In the genomic region with DNA sequence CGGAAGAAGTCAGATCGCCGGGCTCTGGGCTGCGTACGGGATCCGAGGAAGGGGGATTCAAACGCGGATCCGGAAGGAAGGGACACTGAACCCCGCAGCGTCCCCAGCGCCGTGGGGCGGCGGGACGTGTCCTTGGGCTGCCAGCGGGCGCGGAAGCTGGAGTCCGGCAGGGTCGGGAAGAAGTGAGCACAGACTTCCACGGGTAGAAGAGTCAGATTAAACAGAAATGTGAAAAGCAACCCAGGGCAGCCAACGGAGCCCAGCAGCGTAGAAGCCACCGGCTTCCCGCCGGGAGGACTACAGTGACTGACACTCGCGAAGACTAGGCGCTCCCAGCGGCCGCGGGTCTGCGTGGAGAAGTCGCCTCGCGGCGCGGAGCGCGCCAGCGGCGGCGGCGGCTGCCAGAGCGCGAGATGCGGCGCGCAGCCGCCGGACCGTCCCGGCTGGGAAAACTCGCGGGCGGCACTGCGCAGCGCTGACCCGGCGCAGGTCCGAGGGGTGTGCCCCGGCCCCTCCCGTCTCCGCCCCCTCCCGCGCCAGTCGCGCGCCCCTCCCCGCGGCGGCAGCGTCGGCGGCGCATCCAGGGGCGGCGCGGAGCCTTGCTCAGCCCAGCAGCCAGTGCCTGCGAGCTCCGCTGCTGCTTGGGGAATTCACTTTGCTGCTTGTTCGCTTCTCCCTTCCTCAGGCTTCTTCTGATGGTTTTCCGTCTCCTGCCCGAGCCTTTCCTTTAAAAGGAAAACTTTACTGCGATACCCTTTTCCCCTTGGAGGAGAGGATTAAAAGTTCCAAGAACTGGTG, we compare ENCODE assay signal across 8 cellular contexts. TPM values are rescaled to one million over a fixed set of nuclear protein-coding genes. Genes with fewer than 3 reads are reported as not detected.
DNase-seq lines count a peak whose midpoint lies in the region; ATAC-seq, FAIRE-seq and TF ChIP-seq lines count a peak whose summit lies in the region.

A gene (plus strand): TSS at position 618 of the 798 bp plus-strand sequence. CDS start 239 bp downstream, outside the sequence.

- H3K4me2 ChIP-seq in GM23338 = peak within 1 kb of the TSS; percentile 91

- no peak for TF ChIP-seq POLR2A in GM12891 (IDR thresholded peaks at IDR 0.05; ENCODE audit: low read depth, low read length)

- peaks cover 5% of the 10 kb centered on the region; the same call in 1 of the 2 replicates for H3F3A ChIP-seq in GM23338 (replicated peaks; ENCODE audit: low read depth)

- CTCF ChIA-PET in activated CD8-positive, alpha-beta T cell treated with anti-CD3 and anti-CD28 coated beads, Interleukin-2, amount 10 ng/mL, durations not matched to agents 7 days and 5 days (lab: Charles Lee) = interaction anchor here (0.9 to 2.5 kb wide), 3 partner anchors 658 to 672 kb away, joined by 3 to 11 read pairs (median 11); no protein-coding TSS in a partner anchor

- H3K27me3 ChIP-seq in GM23338 (ENCODE audit: insufficient read depth) = peaks cover 100% of the 10 kb centered on the region

- no peaks in the 10 kb centered on the region for H3K79me2 ChIP-seq in GM23338 (replicated peaks; ENCODE audit: insufficient read depth)

- H3K4me3 Mint-ChIP-seq in GM23338 = peak within 1 kb of the TSS; percentile 75
- peak within 1 kb of the TSS; percentile 64 for H3K4me3 Mint-ChIP-seq in activated CD8-positive, alpha-beta T cell treated with anti-CD3 and anti-CD28 coated beads, Interleukin-2, amount 10 ng/mL, durations not matched to agents 7 days and 5 days
- peak within 1 kb of the TSS; percentile 93 to 96 (median 95) for H3K4me3 Mint-ChIP-seq in nephron

- peaks cover 22% of the 10 kb centered on the region for H3K4me1 Mint-ChIP-seq in GM23338
- H3K4me1 Mint-ChIP-seq in activated CD8-positive, alpha-beta T cell treated with anti-CD3 and anti-CD28 coated beads, Interleukin-2, amount 10 ng/mL, durations not matched to agents 7 days and 5 days (ENCODE audit: low read depth) = peaks cover 11% of the 10 kb centered on the region
- H3K4me1 Mint-ChIP-seq in nephron = peaks cover 22% of the 10 kb centered on the region

- H3K27ac Mint-ChIP-seq in GM23338 (no peak within 1 kb of the TSS), nephron (peak within 1 kb of the TSS; percentile 28 to 54 (median 33))
- H3K27ac Mint-ChIP-seq in activated CD8-positive, alpha-beta T cell treated with anti-CD3 and anti-CD28 coated beads, Interleukin-2, amount 10 ng/mL, durations not matched to agents 7 days and 5 days = no peak within 1 kb of the TSS

- H3K4me1 ChIP-seq in GM23338 (ENCODE audit: insufficient read depth) = peaks cover 17% of the 10 kb centered on the region; the same call in 1 of the 2 replicates

- TF ChIP-seq CTCF in GM23338 (conservative IDR thresholded peaks at IDR 0.05; ENCODE audit: low read depth in 2 of 2) (no peak), fibroblast of villous mesenchyme (IDR thresholded peaks at IDR 0.05; ENCODE audit: insufficient read depth, low read depth, low read length) (no peak), nephron (IDR thresholded peaks at IDR 0.05; ENCODE audit: unreplicated experiment in 3 of 3) (peak in 1 of 3 experiments; percentile 14)

- no peak within 1 kb of the TSS for H3K27ac ChIP-seq in GM23338 (ENCODE audit: low read depth)

- peak; percentile 57 for FAIRE-seq in GM12891 (lab: Jason Lieb, UNC)

- POLR2A ChIA-PET in activated CD8-positive, alpha-beta T cell treated with anti-CD3 and anti-CD28 coated beads, Interleukin-2, amount 10 ng/mL, durations not matched to agents 7 days and 5 days (lab: Charles Lee) = no interaction called here

- no peaks in the 10 kb centered on the region for H3K36me3 ChIP-seq in GM23338 (ENCODE audit: insufficient read depth)

- H4K20me1 ChIP-seq in GM23338 (replicated peaks; ENCODE audit: insufficient read depth) = peaks cover 19% of the 10 kb centered on the region

- peak within 1 kb of the TSS; percentile 91 for H2AFZ ChIP-seq in GM23338

- DNase-seq in GM12891 (ENCODE audit: insufficient read length, low spot score) (peak; percentile 30), GM23338 (ENCODE audit: low spot score) (peak; percentile 70), M059J (ENCODE audit: low read depth) (peak; percentile 66), fibroblast of villous mesenchyme (ENCODE audit: low read depth) (peak; percentile 57), NCI-H128 (lab: John Stamatoyannopoulos, UW; ENCODE audit: unreplicated experiment) (no peak), superior temporal gyrus (ENCODE audit: extremely low spot score) (no peak)
- DNase-seq in activated CD8-positive, alpha-beta T cell treated with anti-CD3 and anti-CD28 coated beads, Interleukin-2, amount 10 ng/mL, durations not matched to agents 7 days and 5 days = no peak

- H3K4me3 ChIP-seq in GM23338 = peak within 1 kb of the TSS; percentile 62
- H3K4me3 ChIP-seq in fibroblast of villous mesenchyme (ENCODE audit: low read depth, low read length) = peak within 1 kb of the TSS; percentile 67

- H3K36me3 Mint-ChIP-seq in GM23338 (ENCODE audit: low read depth) = no peaks in the 10 kb centered on the region
- H3K36me3 Mint-ChIP-seq in activated CD8-positive, alpha-beta T cell treated with anti-CD3 and anti-CD28 coated beads, Interleukin-2, amount 10 ng/mL, durations not matched to agents 7 days and 5 days (ENCODE audit: low read depth) = no peaks in the 10 kb centered on the region
- H3K36me3 Mint-ChIP-seq in nephron (ENCODE audit: low read depth) = no peaks in the 10 kb centered on the region

- H3K9me3 Mint-ChIP-seq in GM23338 (no peaks in the 10 kb centered on the region), nephron (no peaks in the 10 kb centered on the region)
- no peaks in the 10 kb centered on the region for H3K9me3 Mint-ChIP-seq in activated CD8-positive, alpha-beta T cell treated with anti-CD3 and anti-CD28 coated beads, Interleukin-2, amount 10 ng/mL, durations not matched to agents 7 days and 5 days (ENCODE audit: insufficient read depth)

- H3K9me2 ChIP-seq in GM23338 (ENCODE audit: insufficient read depth) = no peaks in the 10 kb centered on the region

- peak; percentile 71 for ATAC-seq in GM23338
- ATAC-seq in activated CD8-positive, alpha-beta T cell treated with anti-CD3 and anti-CD28 coated beads, Interleukin-2, amount 10 ng/mL, durations not matched to agents 7 days and 5 days = peak; percentile 59

- H3K27me3 Mint-ChIP-seq in GM23338 (ENCODE audit: insufficient read depth, low read depth, poor library complexity) (peaks cover 80% of the 10 kb centered on the region), nephron (ENCODE audit: low read depth) (peaks cover 35% of the 10 kb centered on the region)
- H3K27me3 Mint-ChIP-seq in activated CD8-positive, alpha-beta T cell treated with anti-CD3 and anti-CD28 coated beads, Interleukin-2, amount 10 ng/mL, durations not matched to agents 7 days and 5 days (ENCODE audit: low read depth) = peaks cover 52% of the 10 kb centered on the region

TF ChIP-seq in GM12891, 5 proteins besides CTCF, POLR2A, EP300 and RAD21:
- TF ChIP-seq PAX5 (IDR thresholded peaks at IDR 0.05; ENCODE audit: insufficient read depth, low read length, severe bottlenecking) = no peak
- no peak for TF ChIP-seq SPI1 (IDR thresholded peaks at IDR 0.05; ENCODE audit: low read depth, low read length)
- no peak for TF ChIP-seq POU2F2 (IDR thresholded peaks at IDR 0.05; ENCODE audit: low read depth, low read length)
- TF ChIP-seq POLR2AphosphoS5 (IDR thresholded peaks at IDR 0.05; ENCODE audit: low read depth, low read length) = no peak
- TF ChIP-seq TAF1 (IDR thresholded peaks at IDR 0.05; ENCODE audit: low read depth, low read length) = no peak

RNA-seq across cellular contexts. Expression of the gene that starts here (rescaled TPM):
- not detected for polyA plus RNA-seq in GM12891 (2012; ENCODE audit: low read depth, missing spikeins)
- total RNA-seq in GM23338 (2014; rRNA removed; shearing (Covaris generic)) = 0.03 and 0.08 TPM in 2 replicates
- polyA plus RNA-seq in GM23338 (2016; fragmentation: Nextera tagmentation; extraction: Ambion mirVana) = 0.09 TPM in 1 of 2 replicates, not detected in the other
- 0.07 and 0.62 TPM in 2 replicates for total RNA-seq in M059J (2014; rRNA removed; shearing (Covaris generic))
- total RNA-seq in activated CD8-positive, alpha-beta T cell treated with anti-CD3 and anti-CD28 coated beads, Interleukin-2, amount 10 ng/mL, durations not matched to agents 7 days and 5 days = not detected
- total RNA-seq in fibroblast of villous mesenchyme = under 0.01 TPM in 2 replicates

Comparison
In these comparisons a context has a peak if more than half of its experiments do, and no peak if none do; other contexts are left out.
1. Peak in DNase-seq, ATAC-seq, H3K4me3 ChIP-seq and H3K4me2 ChIP-seq in GM23338; RNA of the gene not detected or under 1 TPM.
2. Peak in DNase-seq in M059J; RNA of the gene not detected or under 1 TPM.
3. Peak in ATAC-seq in activated CD8-positive, alpha-beta T cell treated with anti-CD3 and anti-CD28 coated beads, Interleukin-2, amount 10 ng/mL, durations not matched to agents 7 days and 5 days; RNA of the gene not detected or under 1 TPM.
4. Peak in DNase-seq and H3K4me3 ChIP-seq in fibroblast of villous mesenchyme; RNA of the gene not detected or under 1 TPM.
5. H3K27ac Mint-ChIP-seq: peak in nephron (3 of 3); none in GM23338 (single experiment) and activated CD8-positive, alpha-beta T cell treated with anti-CD3 and anti-CD28 coated beads, Interleukin-2, amount 10 ng/mL, durations not matched to agents 7 days and 5 days (single experiment).
6. Peak in every context shown above with its lines, with median percentiles within 50 percentile points of each other: H3K4me3 Mint-ChIP-seq.